ENCODE assay signal across 13 cellular contexts in genomic region chr2:106868199-106868598, GRCh38. TPM values are rescaled to one million over a fixed set of nuclear protein-coding genes. Genes with fewer than 3 reads are reported as not detected.
A peak's percentile ranks its signal among the peaks of the same experiment; 100 is the strongest.
DNase-seq lines count a peak whose midpoint lies in the region; ATAC-seq, FAIRE-seq and TF ChIP-seq lines count a peak whose summit lies in the region.
"Had no signal": no experiment of that assay in that cellular context is flagged by ENCODE, and none has a peak within 500 bp of the region (broad histone marks: within the 10 kb centered on the region; RNA-seq: fewer than 3 reads in every experiment).

No MANE protein-coding gene starts in this region.

- DNase-seq in DMS53 treated with DMSO at 0.1 percent for 48 hours (lab: John Stamatoyannopoulos, UW; ENCODE audit: unreplicated experiment), result peak; percentile 10
- no peak for DNase-seq in GM12878 (ENCODE audit: low read depth, low spot score)
- no peak for DNase-seq in T-helper 9 cell
- no peak for DNase-seq in stimulated activated CD4-positive, alpha-beta T cell treated with anti-CD3 and anti-CD28 coated beads, Interleukin-4, amount 100 ng/mL, for 24 hours
- DNase-seq in vagina (ENCODE audit: extremely low spot score in 2 of 2), result no peak
- DNase-seq: activated naive CD4-positive, alpha-beta T cell treated with anti-CD3 and anti-CD28 coated beads, Interleukin-2, amount 10 ng/mL, durations not matched to agents 7 days and 5 days; CD4-positive, alpha-beta T cell; effector memory CD4-positive, alpha-beta T cell; NCI-H1105 treated with DMSO at 0.1 percent for 48 hours; T-cell had no signal

- CTCF ChIA-PET in GM12878 (lab: Yijun Ruan, JAX), result no interaction called here

- TF ChIP-seq RAD21 in Ishikawa (IDR thresholded peaks at IDR 0.05; ENCODE audit: low read depth) (peak; percentile 24), GM12878 (IDR thresholded peaks at IDR 0.05; ENCODE audit: insufficient read depth, low read depth, low read length) (no peak)

- POLR2A ChIA-PET in GM12878 (lab: Charles Lee), result no interaction called here

- no peaks in the 10 kb centered on the region for H4K20me1 ChIP-seq in GM12878 (ENCODE audit: control insufficient read depth, insufficient read depth)

- H3K9me3 ChIP-seq in GM12878 (replicated peaks; ENCODE audit: control insufficient read depth, insufficient read depth, low read length), result no peaks in the 10 kb centered on the region
- no peaks in the 10 kb centered on the region for H3K9me3 ChIP-seq in vagina

- no peaks in the 10 kb centered on the region for H3K9me3 Mint-ChIP-seq in nephron
- H3K9me3 Mint-ChIP-seq: activated naive CD4-positive, alpha-beta T cell treated with anti-CD3 and anti-CD28 coated beads, Interleukin-2, amount 10 ng/mL, durations not matched to agents 7 days and 5 days; CD4-positive, alpha-beta T cell had no signal

- in situ Hi-C loops in GM12878 (cut with MboI), result no loop called here

- no peak for TF ChIP-seq POLR2A in GM12878 (IDR thresholded peaks at IDR 0.05; ENCODE audit: low read depth, low read length)
- no peak for TF ChIP-seq POLR2A in vagina (IDR thresholded peaks at IDR 0.05)

- no TSS peak for BruUV-seq in GM12878 (replicated peaks; lab: Mats Ljungman, UMichigan)

- H3K4me3 ChIP-seq in GM12878, result no peak overlapping the region
- no peak overlapping the region for H3K4me3 ChIP-seq in vagina

- no peaks in the 10 kb centered on the region for H3K4me1 ChIP-seq in GM12878 (ENCODE audit: control insufficient read depth, insufficient read depth, low read length)
- H3K4me1 ChIP-seq in vagina, result no peaks in the 10 kb centered on the region

- H3K9ac ChIP-seq in GM12878 (ENCODE audit: control insufficient read depth, insufficient read depth, low read length), result no peak overlapping the region

- RAD21 ChIA-PET in GM12878 (lab: Charles Lee; ENCODE audit: unreplicated experiment), result no interaction called here

- H3K27ac Mint-ChIP-seq in nephron, result peak overlapping the region in 2 of 3 experiments; percentile 2 to 29
- H3K27ac Mint-ChIP-seq: activated naive CD4-positive, alpha-beta T cell treated with anti-CD3 and anti-CD28 coated beads, Interleukin-2, amount 10 ng/mL, durations not matched to agents 7 days and 5 days; CD4-positive, alpha-beta T cell; T-cell had no signal

- no peak for ATAC-seq in GM12878
- ATAC-seq in GM18498 (IDR thresholded peaks at IDR 0.05; ENCODE audit: unreplicated experiment), result no peak
- ATAC-seq: T-cell had no signal

- FAIRE-seq in GM12878 (lab: Jason Lieb, UNC), result no peak

- 66% methylated on average over 8 of the region's 8 CpGs for whole genome bisulfite sequencing in GM12878 (ENCODE audit: insufficient coverage, insufficient replicate concordance, low lambda C conversion rate, missing lambda C conversion rate)

- intact Hi-C loops in GM12878 (cut with micrococcal nuclease; ENCODE audit: unreplicated experiment), result no loop called here
- intact Hi-C loops in vagina (cut with DNase I), result no loop called here

- H3K79me2 ChIP-seq in GM12878 (ENCODE audit: control insufficient read depth, insufficient read depth, low read length), result no peaks in the 10 kb centered on the region

- TF ChIP-seq CTCF in GM12878 (IDR thresholded peaks at IDR 0.05 in 2 of 3, conservative IDR thresholded peaks at IDR 0.05 in 1 of 3; ENCODE audit: control insufficient read depth in 2 of 3, extremely low read depth in 1 of 3, insufficient read depth in 1 of 3, low read depth in 3 of 3, low read length in 3 of 3), result peak; percentile 7 to 13 (median 8); a peak in 1 of 6 replicates
- TF ChIP-seq CTCF in nephron (IDR thresholded peaks at IDR 0.05; ENCODE audit: unreplicated experiment in 3 of 3), result peak; percentile 33 to 63 (median 48)
- no peak for TF ChIP-seq CTCF in vagina (IDR thresholded peaks at IDR 0.05)

- no peak overlapping the region for H3K4me2 ChIP-seq in GM12878 (ENCODE audit: control insufficient read depth, insufficient read depth)

- H3K27ac ChIP-seq in GM12878 (ENCODE audit: control insufficient read depth, insufficient read depth) (no peak overlapping the region), vagina (no peak overlapping the region)

- no peaks in the 10 kb centered on the region for H3K36me3 Mint-ChIP-seq in nephron (ENCODE audit: low read depth)
- H3K36me3 Mint-ChIP-seq: activated naive CD4-positive, alpha-beta T cell treated with anti-CD3 and anti-CD28 coated beads, Interleukin-2, amount 10 ng/mL, durations not matched to agents 7 days and 5 days; T-cell had no signal

- peaks cover 5% of the 10 kb centered on the region for H3K27me3 Mint-ChIP-seq in nephron (ENCODE audit: low read depth)
- H3K27me3 Mint-ChIP-seq: activated naive CD4-positive, alpha-beta T cell treated with anti-CD3 and anti-CD28 coated beads, Interleukin-2, amount 10 ng/mL, durations not matched to agents 7 days and 5 days had no signal

- SMC1A ChIA-PET in GM12878 (lab: Charles Lee; ENCODE audit: uncharacterized antibody, unreplicated experiment), result no interaction called here

- H3K4me1 Mint-ChIP-seq in nephron, result peaks cover 29% of the 10 kb centered on the region
- H3K4me1 Mint-ChIP-seq: activated naive CD4-positive, alpha-beta T cell treated with anti-CD3 and anti-CD28 coated beads, Interleukin-2, amount 10 ng/mL, durations not matched to agents 7 days and 5 days; T-cell had no signal

- no peaks in the 10 kb centered on the region for H3K27me3 ChIP-seq in GM12878 (replicated peaks in 1 of 2; ENCODE audit: control insufficient read depth in 2 of 2, insufficient read depth in 2 of 2, low read length in 1 of 2)
- H3K27me3 ChIP-seq in vagina, result no peaks in the 10 kb centered on the region

- H3K4me3 Mint-ChIP-seq in nephron, result no peak overlapping the region
- H3K4me3 Mint-ChIP-seq: activated naive CD4-positive, alpha-beta T cell treated with anti-CD3 and anti-CD28 coated beads, Interleukin-2, amount 10 ng/mL, durations not matched to agents 7 days and 5 days; CD4-positive, alpha-beta T cell; T-cell had no signal

- no peak overlapping the region for H2AFZ ChIP-seq in GM12878 (ENCODE audit: control insufficient read depth, low read depth, low read length)

- H3K36me3 ChIP-seq in GM12878 (ENCODE audit: control insufficient read depth in 2 of 2, insufficient read depth in 2 of 2, low read length in 1 of 2) (no peaks in the 10 kb centered on the region), vagina (no peaks in the 10 kb centered on the region)

- TF ChIP-seq EP300 in Ishikawa (IDR thresholded peaks at IDR 0.05; ENCODE audit: borderline replicate concordance) (no peak), GM12878 (IDR thresholded peaks at IDR 0.05; ENCODE audit: borderline replicate concordance in 1 of 2, control insufficient read depth in 1 of 2, low read depth in 2 of 2, low read length in 2 of 2) (no peak)

TF ChIP-seq in Ishikawa, 13 proteins besides CTCF, POLR2A, EP300 and RAD21 (continues in another document):
- no peak for TF ChIP-seq MAX (IDR thresholded peaks at IDR 0.05)

TF ChIP-seq in GM12878, 131 proteins besides CTCF, POLR2A, EP300 and RAD21 (continues in another document):
- no peak for TF ChIP-seq NFYA (IDR thresholded peaks at IDR 0.05; ENCODE audit: borderline replicate concordance, low read depth, low read length)
- TF ChIP-seq ASH2L (IDR thresholded peaks at IDR 0.05; ENCODE audit: borderline replicate concordance, low read depth), result no peak
- no peak for TF ChIP-seq ZBTB11 (CRISPR knock-in tag; IDR thresholded peaks at IDR 0.05)
- no peak for TF ChIP-seq MTA2 (IDR thresholded peaks at IDR 0.05; ENCODE audit: low read depth)
- no peak for TF ChIP-seq JUND (IDR thresholded peaks at IDR 0.05; ENCODE audit: low read depth, low read length)
- TF ChIP-seq EED (IDR thresholded peaks at IDR 0.05; ENCODE audit: low read depth), result no peak
- no peak for TF ChIP-seq YBX1 (IDR thresholded peaks at IDR 0.05)
- TF ChIP-seq ZNF622 (IDR thresholded peaks at IDR 0.05), result no peak
- TF ChIP-seq SRF (IDR thresholded peaks at IDR 0.05; ENCODE audit: low read depth in 2 of 2, low read length in 2 of 2), result no peak
- no peak for TF ChIP-seq SREBF2 (IDR thresholded peaks at IDR 0.05; ENCODE audit: low read length)

RNA-seq across cellular contexts. Expression of gene ST6GAL2, which starts 17.8 kb away (rescaled TPM):
- total RNA-seq in GM12878 (2013; cell fraction: nucleolus; rRNA removed), result not detected in 2 replicates
- total RNA-seq in GM12878 (2014; rRNA removed) (not detected in 2 replicates), GM12878 (2014; rRNA removed; fragmentation: Illumina TruSeq; extraction: Trizol) (not detected in 2 replicates), GM12878 (2021) (not detected in 2 replicates), vagina (2.9 TPM)
- not detected for polyA plus RNA-seq in GM12878 (2011; ENCODE audit: low read depth)
- polyA plus RNA-seq in GM12878 (2011; rRNA removed) (not detected in 2 replicates), GM12878 (2014; fragmentation: Illumina TruSeq; extraction: Trizol) (not detected in 2 replicates), GM12878 (2014; fragmentation: Nextera tagmentation; extraction: Ambion mirVana) (not detected), GM12878 (2014; rRNA removed) (not detected in 2 replicates), GM12878 (2016; fragmentation: Nextera tagmentation; extraction: Ambion mirVana) (not detected)
- polyA plus RNA-seq in GM12878 (2011; cell fraction: cytosol; rRNA removed), result not detected in 2 replicates
- not detected in 2 replicates for polyA plus RNA-seq in GM12878 (2011; cell fraction: nucleus; rRNA removed)
- polyA plus RNA-seq in GM12878 (2012), result not detected in 2 replicates
- not detected in 2 replicates for polyA minus RNA-seq in GM12878 (2011; rRNA and poly(A)+ RNA removed)
- not detected in 2 replicates for polyA minus RNA-seq in GM12878 (2011; cell fraction: cytosol; rRNA and poly(A)+ RNA removed)
- not detected in 2 replicates for polyA minus RNA-seq in GM12878 (2011; cell fraction: nucleus; rRNA and poly(A)+ RNA removed)
- total RNA-seq: CD4-positive, alpha-beta T cell had no signal

Comparison
In these comparisons a context has a peak if more than half of its experiments do, and no peak if none do; other contexts are left out.
1. CTCF ChIP-seq: peak in GM12878 (3 of 3) and nephron (3 of 3); none in vagina (0 of 3).